Comparison of ENCODE assay signal across 9 cellular contexts in genomic region chr15:74422723-74423442, GRCh38. TPM values are rescaled to one million over a fixed set of nuclear protein-coding genes. Genes with fewer than 3 reads are reported as not detected.
A peak's percentile ranks its signal among the peaks of the same experiment; 100 is the strongest.
DNase-seq lines count a peak whose midpoint lies in the region; ATAC-seq and TF ChIP-seq lines count a peak whose summit lies in the region.
"Had no signal": no experiment of that assay in that cellular context is flagged by ENCODE, and none has a peak within 500 bp of the region (broad histone marks: within the 10 kb centered on the region; RNA-seq: fewer than 3 reads in every experiment).

No MANE protein-coding gene starts in this region.

- peak overlapping the region; percentile 76 to 100 (median 98) for H3K27ac ChIP-seq in dorsolateral prefrontal cortex
- H3K27ac ChIP-seq: VCaP had no signal

- DNase-seq in ELR (ENCODE audit: low read depth) (peak; percentile 92), MV-4-11 (lab: John Stamatoyannopoulos, UW) (peak; percentile 56), dorsolateral prefrontal cortex (peak in 5 of 10 donors; percentile 62 to 74 (median 71)), omental fat pad (ENCODE audit: low spot score) (peak; percentile 30)

- H3K4me3 ChIP-seq in dorsolateral prefrontal cortex, result peak overlapping the region in 8 of 59 donors; percentile 2 to 28 (median 8)

- ATAC-seq in omental fat pad (ENCODE audit: low FRiP score) (peak; percentile 74), GM19328 (IDR thresholded peaks at IDR 0.05; ENCODE audit: unreplicated experiment) (no peak), GM21825 (IDR thresholded peaks at IDR 0.05; ENCODE audit: unreplicated experiment) (no peak), GM18511 (IDR thresholded peaks at IDR 0.05; ENCODE audit: unreplicated experiment) (no peak), GM21381 (IDR thresholded peaks at IDR 0.05; ENCODE audit: unreplicated experiment) (no peak)

- intact Hi-C loops in dorsolateral prefrontal cortex (cut with DNase I), result no loop called here

- H3K27me3 ChIP-seq in dorsolateral prefrontal cortex, result no peaks in the 10 kb centered on the region

- no peak for TF ChIP-seq CTCF in dorsolateral prefrontal cortex (IDR thresholded peaks at IDR 0.05 in 54 of 56, conservative IDR thresholded peaks at IDR 0.05 in 2 of 56; ENCODE audit: low read depth in 1 of 56, partially characterized antibody in 56 of 56)
- TF ChIP-seq CTCF in omental fat pad (IDR thresholded peaks at IDR 0.05), result no peak

RNA-seq across cellular contexts. Expression of gene SEMA7A, which starts 10.9 kb away (rescaled TPM):
- total RNA-seq in dorsolateral prefrontal cortex, result 100 to 1,000 TPM in 2 of 120 experiments, 10 to 100 TPM in 118; 34.1 to 116 (median 63.6) TPM
- total RNA-seq in omental fat pad, result 1 to 10 TPM; 1.2 to 7.6 (median 3.4) TPM

RNA-seq across cellular contexts. Expression of gene UBL7, which starts 38.1 kb away (rescaled TPM):
- total RNA-seq in dorsolateral prefrontal cortex (100 to 1,000 TPM in 1 of 120 experiments, 10 to 100 TPM in 119; 46.8 to 107 (median 78.1) TPM), omental fat pad (10 to 100 TPM; 28.0 to 39.2 (median 34.8) TPM)

RNA-seq across cellular contexts. Expression of gene CYP11A1, which starts 55.4 kb away (rescaled TPM):
- total RNA-seq in dorsolateral prefrontal cortex (1 to 10 TPM in 106 of 120 experiments, under 1 TPM in 14; 0.37 to 5.5 (median 2.0) TPM), omental fat pad (1 to 10 TPM; 1.3 to 4.8 (median 1.4) TPM)

Comparison
In these comparisons a context has a peak if more than half of its experiments do, and no peak if none do; other contexts are left out.
1. RNA of gene SEMA7A, which starts 10.9 kb away (total RNA-seq): 34.1 to 116 TPM in dorsolateral prefrontal cortex; 1.2 to 7.6 TPM in omental fat pad; every median in the first group is over 4 times any median in the second.